In the genomic region with DNA sequence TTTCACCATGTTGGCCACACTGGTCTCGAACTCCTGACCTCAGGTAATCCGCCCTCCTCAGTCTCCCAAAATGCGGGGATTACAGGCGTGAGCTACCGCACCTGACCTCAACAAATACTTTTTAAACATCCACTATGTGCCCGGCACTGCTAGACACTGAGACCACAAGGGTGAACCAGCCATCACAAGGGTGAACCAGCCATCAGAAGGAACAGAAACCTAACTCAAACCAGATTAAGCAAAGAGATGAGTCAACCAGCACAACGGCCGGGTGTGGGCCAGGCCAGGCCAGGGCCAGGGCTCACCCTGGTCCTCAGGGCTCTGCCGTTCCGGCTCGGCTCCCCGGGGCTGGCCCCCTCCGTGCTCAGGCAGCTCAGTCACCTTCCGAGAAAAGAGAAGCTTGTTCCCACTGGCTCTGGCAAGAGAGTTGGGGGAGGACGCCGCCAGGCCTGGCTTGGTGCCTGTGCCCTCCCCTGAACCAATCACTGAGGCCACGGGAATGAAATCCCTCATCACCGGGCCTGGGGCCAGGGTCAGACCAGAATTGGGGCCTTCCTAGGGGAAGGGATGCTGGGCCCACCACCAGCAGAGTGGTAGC, we compare ENCODE assay signal across 10 cellular contexts. TPM values are rescaled to one million over a fixed set of nuclear protein-coding genes. Genes with fewer than 3 reads are reported as not detected.
DNase-seq lines count a peak whose midpoint lies in the region; ATAC-seq and TF ChIP-seq lines count a peak whose summit lies in the region.
"Had no signal": no experiment of that assay in that cellular context is flagged by ENCODE, and none has a peak within 500 bp of the region (broad histone marks: within the 10 kb centered on the region; RNA-seq: fewer than 3 reads in every experiment).

No MANE protein-coding gene starts in this region.

- no peaks in the 10 kb centered on the region for H3K36me3 Mint-ChIP-seq in Calu3 (ENCODE audit: insufficient read depth, unreplicated experiment)

- no peaks in the 10 kb centered on the region for H3K9me3 Mint-ChIP-seq in Calu3 (ENCODE audit: low read depth, unreplicated experiment)

- intact Hi-C loops in Calu3 (cut with micrococcal nuclease; ENCODE audit: unreplicated experiment), result no loop called here

- DNase-seq in GM13976 (ENCODE audit: low spot score), result peak; percentile 70
- peak; percentile 52 for DNase-seq in cerebellar cortex (ENCODE audit: low spot score)
- DNase-seq in omental fat pad (ENCODE audit: low spot score), result no peak
- no peak for DNase-seq in Calu3
- DNase-seq in stimulated activated CD4-positive, alpha-beta T cell treated with anti-CD3 and anti-CD28 coated beads, Interleukin-1b, Interleukin-23, amount 100 ng/mL, for 48 hours, result no peak
- DNase-seq in NCI-H2196 treated with DMSO at 0.1 percent for 48 hours (lab: John Stamatoyannopoulos, UW; ENCODE audit: unreplicated experiment), result no peak
- no peak for DNase-seq in central memory CD4-positive, alpha-beta T cell

- H3K27ac Mint-ChIP-seq in Calu3 (ENCODE audit: unreplicated experiment), result no peak overlapping the region

- no peak for TF ChIP-seq CTCF in GM13976 (IDR thresholded peaks at IDR 0.05; ENCODE audit: borderline replicate concordance, control extremely low read depth, extremely low read depth, insufficient read depth, missing control alignments)
- no peak for TF ChIP-seq CTCF in omental fat pad (IDR thresholded peaks at IDR 0.05)
- TF ChIP-seq CTCF in Calu3 (IDR thresholded peaks at IDR 0.05; ENCODE audit: unreplicated experiment), result no peak

- ATAC-seq in HG02884 (IDR thresholded peaks at IDR 0.05; ENCODE audit: unreplicated experiment) (peak; percentile 56), omental fat pad (ENCODE audit: low FRiP score) (peak; percentile 73)

- CTCF ChIA-PET in Calu3 (lab: Charles Lee), result interaction anchor here (0.7 kb wide), 1 partner anchor 77 kb away, joined by 3 read pairs; no protein-coding TSS in a partner anchor

- H3K4me1 Mint-ChIP-seq in Calu3 (ENCODE audit: low read depth, unreplicated experiment), result no peaks in the 10 kb centered on the region

- no peak overlapping the region for H3K4me3 Mint-ChIP-seq in Calu3 (ENCODE audit: low read depth, unreplicated experiment)

- in situ Hi-C loops in GM13976 (cut with MboI; ENCODE audit: low sequenced_read_pairs, unreplicated experiment), result no loop called here

- no peaks in the 10 kb centered on the region for H3K27me3 Mint-ChIP-seq in Calu3 (ENCODE audit: unreplicated experiment)

- no TSS peak for BruUV-seq in Calu3 (replicated peaks; lab: Mats Ljungman, UMichigan)

RNA-seq across cellular contexts. Expression of gene TEX44, which starts 4.4 kb away (rescaled TPM):
- total RNA-seq in omental fat pad (not detected), Calu3 (2022) (not detected in 2 replicates)
- total RNA-seq: glomerular endothelial cell, SK-MEL-5 had no signal

Comparison
In these comparisons a context has a peak if more than half of its experiments do, and no peak if none do; other contexts are left out.
1. DNase-seq: peak in GM13976 (single experiment) and cerebellar cortex (single experiment); none in omental fat pad (single experiment), Calu3 (single experiment), stimulated activated CD4-positive, alpha-beta T cell treated with anti-CD3 and anti-CD28 coated beads, Interleukin-1b, Interleukin-23, amount 100 ng/mL, for 48 hours (single experiment), NCI-H2196 treated with DMSO at 0.1 percent for 48 hours (single experiment) and central memory CD4-positive, alpha-beta T cell (single experiment).